8 cellular contexts compared by ENCODE assay signal in the genomic region with DNA sequence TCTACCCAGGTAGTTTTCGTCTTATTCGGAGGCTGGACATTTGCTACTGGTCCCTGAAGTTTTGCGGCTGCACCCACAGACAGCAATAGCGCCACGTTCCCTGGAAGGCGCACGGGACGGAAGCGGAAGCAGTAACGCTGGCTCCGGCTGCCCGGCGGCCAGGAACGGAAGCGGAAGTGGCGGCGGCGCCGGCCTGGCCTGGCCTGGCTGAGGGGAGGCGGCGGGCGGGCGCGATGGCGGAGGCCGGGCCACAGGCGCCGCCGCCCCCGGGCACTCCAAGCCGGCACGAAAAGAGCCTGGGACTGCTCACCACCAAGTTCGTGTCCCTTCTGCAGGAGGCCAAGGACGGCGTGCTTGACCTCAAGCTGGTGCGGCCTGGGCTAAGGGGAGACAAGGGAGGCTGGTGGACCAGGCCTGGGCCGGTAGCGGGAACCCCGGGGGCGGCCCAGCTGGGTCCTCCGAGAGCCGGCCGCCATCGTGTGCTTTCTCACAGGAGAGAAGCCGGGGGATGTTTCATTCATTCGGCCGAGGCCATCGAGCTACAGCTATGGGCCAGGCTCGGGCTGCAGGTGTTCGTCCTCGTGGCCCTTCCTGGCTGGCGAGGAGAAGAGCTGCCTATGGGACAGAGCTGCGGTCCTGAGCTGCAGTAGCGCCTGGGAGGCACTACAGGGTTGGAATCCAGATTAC. TPM values are rescaled to one million over a fixed set of nuclear protein-coding genes. Genes with fewer than 3 reads are reported as not detected.
DNase-seq lines count a peak whose midpoint lies in the region; ATAC-seq and TF ChIP-seq lines count a peak whose summit lies in the region.

A gene with protein sequence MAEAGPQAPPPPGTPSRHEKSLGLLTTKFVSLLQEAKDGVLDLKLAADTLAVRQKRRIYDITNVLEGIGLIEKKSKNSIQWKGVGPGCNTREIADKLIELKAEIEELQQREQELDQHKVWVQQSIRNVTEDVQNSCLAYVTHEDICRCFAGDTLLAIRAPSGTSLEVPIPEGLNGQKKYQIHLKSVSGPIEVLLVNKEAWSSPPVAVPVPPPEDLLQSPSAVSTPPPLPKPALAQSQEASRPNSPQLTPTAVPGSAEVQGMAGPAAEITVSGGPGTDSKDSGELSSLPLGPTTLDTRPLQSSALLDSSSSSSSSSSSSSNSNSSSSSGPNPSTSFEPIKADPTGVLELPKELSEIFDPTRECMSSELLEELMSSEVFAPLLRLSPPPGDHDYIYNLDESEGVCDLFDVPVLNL (plus strand): TSS at position 161 of the 687 bp plus-strand sequence. CDS start 73 bp downstream, at position 234.

- ATAC-seq in HG02798 (IDR thresholded peaks at IDR 0.05; ENCODE audit: poor library complexity, unreplicated experiment) (peak; percentile 95), right cardiac atrium (peak; percentile 91 to 92)

- H3K4me3 ChIP-seq in right cardiac atrium (ENCODE audit: low read length) (peak within 1 kb of the TSS; percentile 94), rectal smooth muscle tissue (ENCODE audit: low read length) (peak within 1 kb of the TSS; percentile 97), vagina (peak within 1 kb of the TSS; percentile 88 to 93)

- peak; percentile 98 for DNase-seq in GM13977 (ENCODE audit: low spot score)
- DNase-seq in NCI-H1694 (lab: John Stamatoyannopoulos, UW), result peak; percentile 42
- DNase-seq in anterior cingulate cortex (lab: John Stamatoyannopoulos, UW), result peak; percentile 41 to 96 (median 88)
- peak; percentile 92 to 97 (median 96) for DNase-seq in right cardiac atrium
- DNase-seq in vagina (ENCODE audit: extremely low spot score in 2 of 2), result no peak

- in situ Hi-C loops in GM13977 (cut with MboI; ENCODE audit: low pct_unique_long_range_greater_than_20kb, low sequenced_read_pairs, unreplicated experiment), result no loop called here

- H3K9me3 ChIP-seq in right cardiac atrium (ENCODE audit: control insufficient read depth, low read length), result no peaks in the 10 kb centered on the region
- no peaks in the 10 kb centered on the region for H3K9me3 ChIP-seq in vagina

- TF ChIP-seq POLR2A in vagina (IDR thresholded peaks at IDR 0.05), result peak in 1 of 2 donors; percentile 57

- WGBS in right cardiac atrium, result under 1% methylated on average over 54 of the region's 54 CpGs

- intact Hi-C loops in T-helper 2 cell treated with Interferon-gamma antibody and Interleukin-4, amounts not matched to agents 100 ng/mL and 5 ng/mL, for 36 hours (cut with micrococcal nuclease), result loop anchor here (1.0 to 2.0 kb wide), 2 partner anchors 35 to 52 kb away; a partner anchor contains a TSS
- intact Hi-C loops in right cardiac atrium (cut with DNase I), result loop anchor here in 1 of 4 donors (5.0 kb wide), 1 partner anchor 35 kb away; a partner anchor contains a TSS
- intact Hi-C loops in vagina (cut with DNase I), result loop anchor here (5.0 kb wide), 1 partner anchor 175 kb away; no protein-coding TSS in a partner anchor

- H3K36me3 ChIP-seq in rectal smooth muscle tissue (ENCODE audit: control insufficient read depth, insufficient read depth, low read length), result peaks cover 23% of the 10 kb centered on the region
- peaks cover 7 to 31% of the 10 kb centered on the region in 2 donors for H3K36me3 ChIP-seq in vagina

- H3K27ac ChIP-seq in right cardiac atrium (ENCODE audit: low read length) (peak within 1 kb of the TSS; percentile 83), rectal smooth muscle tissue (ENCODE audit: low read depth, low read length) (peak within 1 kb of the TSS; percentile 40), vagina (peak within 1 kb of the TSS; percentile 75)

- TF ChIP-seq CTCF in GM13977 (IDR thresholded peaks at IDR 0.05; ENCODE audit: extremely low read depth, insufficient read depth, missing control alignments), result no peak
- TF ChIP-seq CTCF in vagina (IDR thresholded peaks at IDR 0.05), result peak in 1 of 3 experiments; percentile 19

- peak within 1 kb of the TSS; percentile 95 for H3K9ac ChIP-seq in rectal smooth muscle tissue (ENCODE audit: low read length)

- H3K4me1 ChIP-seq in right cardiac atrium (ENCODE audit: control insufficient read depth, insufficient read depth, low read length) (peaks cover 5% of the 10 kb centered on the region), rectal smooth muscle tissue (ENCODE audit: control insufficient read depth, insufficient read depth, low read length) (peaks cover 12% of the 10 kb centered on the region), vagina (peaks cover 28% of the 10 kb centered on the region)

- no peaks in the 10 kb centered on the region for H3K27me3 ChIP-seq in right cardiac atrium (ENCODE audit: control insufficient read depth, insufficient read depth)
- H3K27me3 ChIP-seq in rectal smooth muscle tissue (ENCODE audit: control insufficient read depth, insufficient read depth, low read length), result no peaks in the 10 kb centered on the region
- no peaks in the 10 kb centered on the region for H3K27me3 ChIP-seq in vagina

RNA-seq across cellular contexts. Expression of the gene that starts here (rescaled TPM):
- total RNA-seq in T-helper 2 cell treated with Interferon-gamma antibody and Interleukin-4, amounts not matched to agents 100 ng/mL and 5 ng/mL, for 36 hours, result 132 and 133 TPM in 2 replicates
- total RNA-seq in right cardiac atrium (10 to 100 TPM; 36.4 to 42.5 (median 40.5) TPM), vagina (78.1 TPM)
- polyA plus RNA-seq in right cardiac atrium, result 33.9 TPM

Comparison
In these comparisons a context has a peak if more than half of its experiments do, and no peak if none do; other contexts are left out.
1. DNase-seq: peak in GM13977 (single experiment), NCI-H1694 (single experiment), anterior cingulate cortex (58 of 58) and right cardiac atrium (3 of 3); none in vagina (0 of 2).
2. Peak in every context shown above with its lines, with median percentiles within 50 percentile points of each other: H3K27ac ChIP-seq and H3K4me3 ChIP-seq.